In the genomic region with DNA sequence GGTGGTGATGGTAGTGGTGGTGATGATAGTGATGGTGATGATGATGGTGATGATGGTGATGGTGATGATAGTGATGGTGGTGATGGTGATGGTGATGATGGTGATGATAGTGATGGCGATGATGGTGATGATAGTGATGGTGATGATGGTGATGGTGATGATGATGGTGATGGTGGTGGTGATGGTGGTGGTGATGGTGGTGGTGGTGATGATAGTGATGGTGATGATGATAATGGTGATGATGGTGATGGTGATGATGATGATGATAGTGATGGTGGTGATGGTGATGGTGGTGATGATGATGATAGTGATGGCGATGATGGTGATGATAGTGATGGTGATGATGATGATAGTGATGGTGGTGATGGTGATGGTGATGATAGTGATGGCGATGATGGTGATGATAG, we compare ENCODE assay signal across 1 cellular context. TPM values are rescaled to one million over a fixed set of nuclear protein-coding genes. Genes with fewer than 3 reads are reported as not detected.
"Had no signal": no experiment of that assay in that cellular context is flagged by ENCODE, and none has a peak within 500 bp of the region (broad histone marks: within the 10 kb centered on the region; RNA-seq: fewer than 3 reads in every experiment).

No MANE protein-coding gene starts in this region.

RNA-seq across cellular contexts. Expression of gene FSCN2, which starts 3.8 kb away (rescaled TPM):
- total RNA-seq: RPMI7951 had no signal
